Comparison of ENCODE assay signal across 26 cellular contexts in genomic region chr1:232548651-232549050, GRCh38.
DNase-seq lines count a peak whose midpoint lies in the region; FAIRE-seq and TF ChIP-seq lines count a peak whose summit lies in the region.
"Had no signal": no experiment of that assay in that cellular context is flagged by ENCODE, and none has a peak within 500 bp of the region (broad histone marks: within the 10 kb centered on the region; RNA-seq: fewer than 3 reads in every experiment).

No MANE protein-coding gene starts in this region.

- intact Hi-C loops in Caco-2 (cut with micrococcal nuclease; ENCODE audit: unreplicated experiment), result no loop called here
- intact Hi-C loops in ovary (cut with DNase I), result no loop called here
- intact Hi-C loops in activated T-helper 1 cell treated with anti-CD3 and anti-CD28 coated beads, Interleukin-12 subunit alpha, Interleukin-12 subunit beta, Interleukin-2, Interleukin-4 antibody, amounts not matched to agents 30 ng/mL and 10 ng/mL and 1 ng/mL, durations not matched to agents 14 hours and 24 hours and 36 hours (cut with micrococcal nuclease), result no loop called here

- peak overlapping the region; percentile 62; the same call in 1 of the 2 replicates for H2BK20ac ChIP-seq in H1 (ENCODE audit: low read length)

- CTCF ChIA-PET in Caco-2 (lab: Charles Lee), result interaction anchor here (1.0 kb wide), 1 partner anchor 8 kb away, joined by 3 read pairs; no protein-coding TSS in a partner anchor
- CTCF ChIA-PET in H1 (lab: Charles Lee; ENCODE audit: partially characterized antibody), result interaction anchor here (0.6 to 1.9 kb wide), 7 partner anchors 10 to 83 kb away, joined by 3 to 4 read pairs (median 3); no protein-coding TSS in a partner anchor

- no peaks in the 10 kb centered on the region for H3K27me3 Mint-ChIP-seq in Caco-2 (ENCODE audit: insufficient read depth, unreplicated experiment)
- H3K27me3 Mint-ChIP-seq in activated T-helper 1 cell treated with anti-CD3 and anti-CD28 coated beads, Interleukin-12 subunit alpha, Interleukin-12 subunit beta, Interleukin-2, Interleukin-4 antibody, amounts not matched to agents 30 ng/mL and 10 ng/mL and 1 ng/mL, durations not matched to agents 14 hours and 24 hours and 36 hours (ENCODE audit: insufficient read depth), result peaks cover 8% of the 10 kb centered on the region

- no peak overlapping the region for H2AFZ ChIP-seq in H1 (ENCODE audit: low read length)

- H3K9ac ChIP-seq in HUES6 (ENCODE audit: low read length) (peak overlapping the region; percentile 35), H1 (replicated peaks in 1 of 4; ENCODE audit: extremely low read depth in 1 of 4, low read depth in 3 of 4, low read length in 3 of 4) (no peak overlapping the region)
- H3K9ac ChIP-seq: SK-N-SH had no signal

- TF ChIP-seq POLR2A in H1 (IDR thresholded peaks at IDR 0.05; ENCODE audit: control extremely low read depth in 1 of 2, low read depth in 2 of 2, low read length in 2 of 2) (no peak), ovary (IDR thresholded peaks at IDR 0.05) (no peak)

- H3K27ac Mint-ChIP-seq in Caco-2 (ENCODE audit: unreplicated experiment), result peak overlapping the region; percentile 12
- H3K27ac Mint-ChIP-seq in activated T-helper 1 cell treated with anti-CD3 and anti-CD28 coated beads, Interleukin-12 subunit alpha, Interleukin-12 subunit beta, Interleukin-2, Interleukin-4 antibody, amounts not matched to agents 30 ng/mL and 10 ng/mL and 1 ng/mL, durations not matched to agents 14 hours and 24 hours and 36 hours, result no peak overlapping the region
- H3K27ac Mint-ChIP-seq: activated CD8-positive, alpha-beta T cell treated with anti-CD3 and anti-CD28 coated beads for 36 hours; activated naive CD8-positive, alpha-beta T cell; IgD-negative memory B cell; T-helper 17 cell had no signal

- H3K56ac ChIP-seq in H1 (replicated peaks; ENCODE audit: insufficient read length, low read depth, low read length), result no peak overlapping the region

- H3K4ac ChIP-seq in H1 (replicated peaks; ENCODE audit: insufficient read length, low read depth, low read length), result peak overlapping the region; percentile 16

- H3K4me3 Mint-ChIP-seq in Caco-2 (ENCODE audit: unreplicated experiment), result no peak overlapping the region
- no peak overlapping the region for H3K4me3 Mint-ChIP-seq in activated T-helper 1 cell treated with anti-CD3 and anti-CD28 coated beads, Interleukin-12 subunit alpha, Interleukin-12 subunit beta, Interleukin-2, Interleukin-4 antibody, amounts not matched to agents 30 ng/mL and 10 ng/mL and 1 ng/mL, durations not matched to agents 14 hours and 24 hours and 36 hours
- H3K4me3 Mint-ChIP-seq: activated CD8-positive, alpha-beta T cell treated with anti-CD3 and anti-CD28 coated beads for 36 hours; activated naive CD8-positive, alpha-beta T cell; effector memory CD8-positive, alpha-beta T cell; IgD-negative memory B cell; T-helper 17 cell had no signal

- H3K18ac ChIP-seq in H1 (ENCODE audit: extremely low read depth, low read length), result no peak overlapping the region

- no peaks in the 10 kb centered on the region for H3K36me3 Mint-ChIP-seq in Caco-2 (ENCODE audit: insufficient read depth, unreplicated experiment)
- no peaks in the 10 kb centered on the region for H3K36me3 Mint-ChIP-seq in activated T-helper 1 cell treated with anti-CD3 and anti-CD28 coated beads, Interleukin-12 subunit alpha, Interleukin-12 subunit beta, Interleukin-2, Interleukin-4 antibody, amounts not matched to agents 30 ng/mL and 10 ng/mL and 1 ng/mL, durations not matched to agents 14 hours and 24 hours and 36 hours (ENCODE audit: low read depth)
- H3K36me3 Mint-ChIP-seq: activated naive CD8-positive, alpha-beta T cell; naive B cell had no signal

- H4K20me1 ChIP-seq in H1 (replicated peaks in 1 of 2; ENCODE audit: control insufficient read depth in 1 of 2, insufficient read depth in 2 of 2, low read length in 2 of 2), result peaks cover 0 to 2% of the 10 kb centered on the region in 2 experiments

- peak overlapping the region; percentile 50 to 54 for H3K4me2 ChIP-seq in H1 (ENCODE audit: insufficient read depth in 1 of 2, low read depth in 2 of 2, low read length in 2 of 2)
- H3K4me2 ChIP-seq: SK-N-SH had no signal

- no peaks in the 10 kb centered on the region for H3K9me3 ChIP-seq in Caco-2
- no peaks in the 10 kb centered on the region for H3K9me3 ChIP-seq in HUES6 (ENCODE audit: control insufficient read depth, insufficient read depth, low read depth, low read length)
- no peaks in the 10 kb centered on the region for H3K9me3 ChIP-seq in H1 (ENCODE audit: insufficient read depth in 2 of 2, low read depth in 1 of 2, low read length in 1 of 2)
- no peaks in the 10 kb centered on the region for H3K9me3 ChIP-seq in ovary
- H3K9me3 ChIP-seq: esophagus squamous epithelium, SK-N-SH, transverse colon had no signal

- no peak for TF ChIP-seq RAD21 in H1 (IDR thresholded peaks at IDR 0.05 in 1 of 2, conservative IDR thresholded peaks at IDR 0.05 in 1 of 2; ENCODE audit: low read depth in 2 of 2, low read length in 2 of 2)

- H3K4me3 ChIP-seq in Caco-2 (ENCODE audit: low read depth, low read length), result no peak overlapping the region
- peak overlapping the region; percentile 35; the same call in 1 of the 2 replicates for H3K4me3 ChIP-seq in HUES6 (ENCODE audit: low read depth, low read length)
- no peak overlapping the region for H3K4me3 ChIP-seq in H1 (ENCODE audit: extremely low read depth in 1 of 4, insufficient read depth in 2 of 4, low read depth in 3 of 4, low read length in 4 of 4)
- H3K4me3 ChIP-seq in ovary, result no peak overlapping the region
- H3K4me3 ChIP-seq: cardiac muscle cell, coronary artery, esophagus squamous epithelium, GM12878, transverse colon had no signal

- peak overlapping the region; percentile 96; the same call in 1 of the 2 replicates for H2AK5ac ChIP-seq in H1 (ENCODE audit: low read depth, low read length)

- H3K4me1 ChIP-seq in Caco-2 (peaks cover 26% of the 10 kb centered on the region), HUES6 (ENCODE audit: control insufficient read depth, insufficient read depth, low read length) (peaks cover 63% of the 10 kb centered on the region), H1 (replicated peaks in 1 of 4; ENCODE audit: control insufficient read depth in 3 of 4, insufficient read depth in 4 of 4, low read length in 3 of 4) (peaks cover 2 to 12% (median 7%) of the 10 kb centered on the region in 4 experiments), ovary (ENCODE audit: insufficient read depth) (peaks cover 21% of the 10 kb centered on the region)

- no peak overlapping the region for H4K5ac ChIP-seq in H1 (ENCODE audit: insufficient read length, low read depth, low read length)

- H3K27ac ChIP-seq in HUES6 (ENCODE audit: low read depth, low read length), result no peak overlapping the region
- H3K27ac ChIP-seq in H1 (ENCODE audit: low read depth, low read length), result no peak overlapping the region
- peak overlapping the region in 1 of 2 donors; percentile 32 for H3K27ac ChIP-seq in ovary
- H3K27ac ChIP-seq: cardiac muscle cell, coronary artery, esophagus squamous epithelium, RWPE1, transverse colon had no signal

- H2BK120ac ChIP-seq in H1 (replicated peaks; ENCODE audit: low read depth, low read length), result peak overlapping the region; percentile 7

- no peak overlapping the region for H3K23ac ChIP-seq in H1 (ENCODE audit: insufficient read length)

- H2BK5ac ChIP-seq in H1 (ENCODE audit: low read depth, low read length), result peak overlapping the region; percentile 83; the same call in 1 of the 2 replicates

- H3K36me3 ChIP-seq in Caco-2 (ENCODE audit: control insufficient read depth, insufficient read depth, low read length) (no peaks in the 10 kb centered on the region), HUES6 (ENCODE audit: control insufficient read depth, insufficient read depth, low read length) (no peaks in the 10 kb centered on the region; the same call in 1 of the 2 replicates), H1 (ENCODE audit: control insufficient read depth in 2 of 4, insufficient read depth in 4 of 4, low read length in 3 of 4) (no peaks in the 10 kb centered on the region), ovary (no peaks in the 10 kb centered on the region)
- H3K36me3 ChIP-seq: cardiac muscle cell, transverse colon had no signal

- peak overlapping the region; percentile 97; the same call in 1 of the 2 replicates for H2BK12ac ChIP-seq in H1 (ENCODE audit: low read depth, low read length)

- POLR2A ChIA-PET in Caco-2 (lab: Charles Lee), result no interaction called here
- POLR2A ChIA-PET in H1 (lab: Charles Lee; ENCODE audit: partially characterized antibody), result no interaction called here

- FAIRE-seq in H1 (lab: Jason Lieb, UNC), result no peak
- FAIRE-seq: GM12878 had no signal

- no peak overlapping the region for H2BK15ac ChIP-seq in H1 (ENCODE audit: low read length)

- TF ChIP-seq EP300 in H1 (IDR thresholded peaks at IDR 0.05; ENCODE audit: borderline replicate concordance in 1 of 2, low read depth in 2 of 2, low read length in 2 of 2), result no peak
- no peak for TF ChIP-seq EP300 in ovary (IDR thresholded peaks at IDR 0.05)

- TF ChIP-seq CTCF in Caco-2 (IDR thresholded peaks at IDR 0.05; ENCODE audit: insufficient read depth in 1 of 2, low read depth in 1 of 2, low read length in 1 of 2, severe bottlenecking in 1 of 2, unreplicated experiment in 1 of 2), result no peak
- TF ChIP-seq CTCF in H1 (IDR thresholded peaks at IDR 0.05; ENCODE audit: control extremely low read depth in 1 of 3, insufficient read depth in 1 of 3, low read depth in 1 of 3, low read length in 3 of 3), result no peak
- no peak for TF ChIP-seq CTCF in ovary (IDR thresholded peaks at IDR 0.05)

- H3K23me2 ChIP-seq in H1 (ENCODE audit: low read depth, low read length), result no peaks in the 10 kb centered on the region

- no peaks in the 10 kb centered on the region for H3K9me3 Mint-ChIP-seq in Caco-2 (ENCODE audit: unreplicated experiment)
- no peaks in the 10 kb centered on the region for H3K9me3 Mint-ChIP-seq in activated T-helper 1 cell treated with anti-CD3 and anti-CD28 coated beads, Interleukin-12 subunit alpha, Interleukin-12 subunit beta, Interleukin-2, Interleukin-4 antibody, amounts not matched to agents 30 ng/mL and 10 ng/mL and 1 ng/mL, durations not matched to agents 14 hours and 24 hours and 36 hours
- H3K9me3 Mint-ChIP-seq: activated CD8-positive, alpha-beta T cell treated with anti-CD3 and anti-CD28 coated beads for 36 hours; effector memory CD8-positive, alpha-beta T cell; IgD-negative memory B cell; naive B cell had no signal

- no peaks in the 10 kb centered on the region for H3K79me1 ChIP-seq in H1 (ENCODE audit: low read depth, low read length)

- BruUV-seq in Caco-2 (replicated peaks; lab: Mats Ljungman, UMichigan), result no TSS peak

- DNase-seq in Caco-2 (no peak), H1 (ENCODE audit: low read depth in 1 of 2, low spot score in 2 of 2) (no peak), ovary (peak; percentile 51 to 85 (median 68)), kidney glomerular epithelial cell (lab: John Stamatoyannopoulos, UW) (no peak), cortex of kidney (lab: John Stamatoyannopoulos, UW) (no peak), NCI-H226 (no peak)
- DNase-seq in activated T-helper 1 cell treated with anti-CD3 and anti-CD28 coated beads, Interleukin-12 subunit alpha, Interleukin-12 subunit beta, Interleukin-2, Interleukin-4 antibody, amounts not matched to agents 30 ng/mL and 10 ng/mL and 1 ng/mL, durations not matched to agents 14 hours and 24 hours and 36 hours (ENCODE audit: low spot score), result no peak
- DNase-seq: activated CD8-positive, alpha-beta T cell treated with anti-CD3 and anti-CD28 coated beads for 36 hours; aorta; C1 segment of cervical spinal cord; effector memory CD8-positive, alpha-beta T cell; esophagus squamous epithelium; foreskin melanocyte; naive B cell; NCI-H1048; SK-N-SH; stimulated activated CD4-positive, alpha-beta T cell treated with anti-CD3 and anti-CD28 coated beads, Interleukin-2, amount 100 ng/mL, for 48 hours; T-helper 17 cell; transverse colon had no signal

- H3K4me1 Mint-ChIP-seq in Caco-2 (ENCODE audit: low read depth, unreplicated experiment), result peaks cover 54% of the 10 kb centered on the region
- H3K4me1 Mint-ChIP-seq in activated T-helper 1 cell treated with anti-CD3 and anti-CD28 coated beads, Interleukin-12 subunit alpha, Interleukin-12 subunit beta, Interleukin-2, Interleukin-4 antibody, amounts not matched to agents 30 ng/mL and 10 ng/mL and 1 ng/mL, durations not matched to agents 14 hours and 24 hours and 36 hours (ENCODE audit: low read depth), result no peaks in the 10 kb centered on the region
- H3K4me1 Mint-ChIP-seq: naive B cell had no signal

- H4K91ac ChIP-seq in H1 (replicated peaks; ENCODE audit: insufficient read length, low read length), result peak overlapping the region; percentile 80

- WGBS in H1 (ENCODE audit: extremely low coverage in 1 of 2, insufficient coverage in 1 of 2, insufficient read length in 1 of 2, insufficient replicate concordance in 2 of 2, low coverage in 1 of 2, low lambda C conversion rate in 2 of 2, missing lambda C conversion rate in 1 of 2), 2 experiments, result 75% methylated on average over 6 of the region's 6 CpGs; no CpG with 5 or more reads in 1 of the 2 experiments
- 34 to 44% (median 43%) methylated on average over 6 of the region's 6 CpGs for WGBS in ovary, 3 donors

- no peak overlapping the region for H4K8ac ChIP-seq in H1 (ENCODE audit: extremely low read depth, insufficient read depth, low read length)

- H3K79me2 ChIP-seq in H1 (ENCODE audit: control insufficient read depth in 1 of 2, insufficient read depth in 2 of 2, low read length in 2 of 2), result no peaks in the 10 kb centered on the region

- no peak overlapping the region for H3K14ac ChIP-seq in H1 (ENCODE audit: insufficient read length)

- H3K27me3 ChIP-seq in Caco-2 (replicated peaks; ENCODE audit: control insufficient read depth, insufficient read depth, low read length), result no peaks in the 10 kb centered on the region
- H3K27me3 ChIP-seq in HUES6 (ENCODE audit: control insufficient read depth, insufficient read depth, low read length), result no peaks in the 10 kb centered on the region
- no peaks in the 10 kb centered on the region for H3K27me3 ChIP-seq in H1 (replicated peaks in 1 of 4; ENCODE audit: control insufficient read depth in 3 of 4, extremely low read depth in 1 of 4, insufficient read depth in 3 of 4, low read length in 3 of 4)
- H3K27me3 ChIP-seq in ovary, result no peaks in the 10 kb centered on the region
- H3K27me3 ChIP-seq: cardiac muscle cell, esophagus squamous epithelium, transverse colon had no signal

Comparison
In these comparisons a context has a peak if more than half of its experiments do, and no peak if none do; other contexts are left out.
1. DNase-seq: peak in ovary (5 of 5); none in Caco-2 (0 of 2), H1 (0 of 2), activated T-helper 1 cell treated with anti-CD3 and anti-CD28 coated beads, Interleukin-12 subunit alpha, Interleukin-12 subunit beta, Interleukin-2, Interleukin-4 antibody, amounts not matched to agents 30 ng/mL and 10 ng/mL and 1 ng/mL, durations not matched to agents 14 hours and 24 hours and 36 hours (single experiment), kidney glomerular epithelial cell (single experiment), cortex of kidney (single experiment) and NCI-H226 (single experiment).